In genomic region chr6:110116258-110116657, GRCh38 we compare ENCODE assay signal across 1 cellular context.
TF ChIP-seq lines count a peak whose summit lies in the region.

No MANE protein-coding gene starts in this region.

TF ChIP-seq in SK-N-SH treated with all-trans-retinoic acid at 6 μM for 48 hours, 23 proteins besides CTCF, POLR2A, EP300 and RAD21 (continued from another document):
- TF ChIP-seq, protein P1, sequence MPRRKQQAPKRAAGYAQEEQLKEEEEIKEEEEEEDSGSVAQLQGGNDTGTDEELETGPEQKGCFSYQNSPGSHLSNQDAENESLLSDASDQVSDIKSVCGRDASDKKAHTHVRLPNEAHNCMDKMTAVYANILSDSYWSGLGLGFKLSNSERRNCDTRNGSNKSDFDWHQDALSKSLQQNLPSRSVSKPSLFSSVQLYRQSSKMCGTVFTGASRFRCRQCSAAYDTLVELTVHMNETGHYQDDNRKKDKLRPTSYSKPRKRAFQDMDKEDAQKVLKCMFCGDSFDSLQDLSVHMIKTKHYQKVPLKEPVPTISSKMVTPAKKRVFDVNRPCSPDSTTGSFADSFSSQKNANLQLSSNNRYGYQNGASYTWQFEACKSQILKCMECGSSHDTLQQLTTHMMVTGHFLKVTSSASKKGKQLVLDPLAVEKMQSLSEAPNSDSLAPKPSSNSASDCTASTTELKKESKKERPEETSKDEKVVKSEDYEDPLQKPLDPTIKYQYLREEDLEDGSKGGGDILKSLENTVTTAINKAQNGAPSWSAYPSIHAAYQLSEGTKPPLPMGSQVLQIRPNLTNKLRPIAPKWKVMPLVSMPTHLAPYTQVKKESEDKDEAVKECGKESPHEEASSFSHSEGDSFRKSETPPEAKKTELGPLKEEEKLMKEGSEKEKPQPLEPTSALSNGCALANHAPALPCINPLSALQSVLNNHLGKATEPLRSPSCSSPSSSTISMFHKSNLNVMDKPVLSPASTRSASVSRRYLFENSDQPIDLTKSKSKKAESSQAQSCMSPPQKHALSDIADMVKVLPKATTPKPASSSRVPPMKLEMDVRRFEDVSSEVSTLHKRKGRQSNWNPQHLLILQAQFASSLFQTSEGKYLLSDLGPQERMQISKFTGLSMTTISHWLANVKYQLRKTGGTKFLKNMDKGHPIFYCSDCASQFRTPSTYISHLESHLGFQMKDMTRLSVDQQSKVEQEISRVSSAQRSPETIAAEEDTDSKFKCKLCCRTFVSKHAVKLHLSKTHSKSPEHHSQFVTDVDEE (CRISPR knock-in tag; IDR thresholded peaks at IDR 0.05) = no peak
- TF ChIP-seq BACH2 (CRISPR knock-in tag; IDR thresholded peaks at IDR 0.05; ENCODE audit: borderline replicate concordance) (no peak), ZNF70 (CRISPR knock-in tag; IDR thresholded peaks at IDR 0.05) (no peak), TCF4 (CRISPR knock-in tag; IDR thresholded peaks at IDR 0.05; ENCODE audit: borderline replicate concordance) (no peak), SNAI2 (CRISPR knock-in tag; IDR thresholded peaks at IDR 0.05) (no peak), OSR1 (CRISPR knock-in tag; IDR thresholded peaks at IDR 0.05) (no peak), CSDC2 (CRISPR knock-in tag; IDR thresholded peaks at IDR 0.05) (no peak), ZNF565 (CRISPR knock-in tag; conservative IDR thresholded peaks at IDR 0.05; ENCODE audit: low read depth) (no peak), GLIS3 (CRISPR knock-in tag; IDR thresholded peaks at IDR 0.05) (no peak), ARNTL (CRISPR knock-in tag; IDR thresholded peaks at IDR 0.05; ENCODE audit: borderline replicate concordance, low read depth) (no peak), TOX (CRISPR knock-in tag; IDR thresholded peaks at IDR 0.05; ENCODE audit: borderline replicate concordance) (no peak)
- TF ChIP-seq, protein P2, sequence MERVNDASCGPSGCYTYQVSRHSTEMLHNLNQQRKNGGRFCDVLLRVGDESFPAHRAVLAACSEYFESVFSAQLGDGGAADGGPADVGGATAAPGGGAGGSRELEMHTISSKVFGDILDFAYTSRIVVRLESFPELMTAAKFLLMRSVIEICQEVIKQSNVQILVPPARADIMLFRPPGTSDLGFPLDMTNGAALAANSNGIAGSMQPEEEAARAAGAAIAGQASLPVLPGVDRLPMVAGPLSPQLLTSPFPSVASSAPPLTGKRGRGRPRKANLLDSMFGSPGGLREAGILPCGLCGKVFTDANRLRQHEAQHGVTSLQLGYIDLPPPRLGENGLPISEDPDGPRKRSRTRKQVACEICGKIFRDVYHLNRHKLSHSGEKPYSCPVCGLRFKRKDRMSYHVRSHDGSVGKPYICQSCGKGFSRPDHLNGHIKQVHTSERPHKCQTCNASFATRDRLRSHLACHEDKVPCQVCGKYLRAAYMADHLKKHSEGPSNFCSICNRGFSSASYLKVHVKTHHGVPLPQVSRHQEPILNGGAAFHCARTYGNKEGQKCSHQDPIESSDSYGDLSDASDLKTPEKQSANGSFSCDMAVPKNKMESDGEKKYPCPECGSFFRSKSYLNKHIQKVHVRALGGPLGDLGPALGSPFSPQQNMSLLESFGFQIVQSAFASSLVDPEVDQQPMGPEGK (CRISPR knock-in tag; IDR thresholded peaks at IDR 0.05; ENCODE audit: borderline replicate concordance) = no peak
TF ChIP-seq in SK-N-SH treated with all-trans-retinoic acid at 6 μM for 48 hours: peak in this region for 0.
